In genomic region chr19:42774510-42775158, GRCh38 we compare ENCODE assay signal across 1 cellular context.
A peak's percentile ranks its signal among the peaks of the same experiment; 100 is the strongest.
TF ChIP-seq lines count a peak whose summit lies in the region.

No MANE protein-coding gene starts in this region.

TF ChIP-seq in HEK293, 187 proteins besides CTCF, POLR2A, EP300 and RAD21:
- TF ChIP-seq ZBTB48 (tag by site-specific recombination; IDR thresholded peaks at IDR 0.05) = peak; percentile 21; the same call in 1 of the 2 replicates
TF ChIP-seq in HEK293: peak in this region for 1; not testable (repeated sequence) for 186.
